21 cellular contexts compared by ENCODE assay signal in the genomic region with DNA sequence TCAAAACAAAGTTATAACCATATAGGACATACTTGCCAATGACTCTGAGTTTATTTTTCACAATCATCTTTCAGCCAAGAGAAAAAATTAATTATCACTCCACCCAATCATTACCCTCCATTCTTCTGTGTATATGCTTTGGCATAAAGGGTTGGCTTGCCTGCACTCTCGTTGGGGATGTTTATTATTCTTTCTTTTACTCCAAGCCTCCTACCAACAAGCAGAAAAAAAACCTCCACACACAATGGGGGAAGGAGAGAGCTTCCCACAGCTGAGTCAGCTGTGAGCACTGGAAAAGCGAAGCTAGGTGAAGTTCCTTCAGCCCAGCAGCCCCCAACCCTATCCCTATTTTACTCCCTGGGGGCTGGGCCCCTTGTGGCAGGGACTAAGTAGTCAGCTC. TPM values are rescaled to one million over a fixed set of nuclear protein-coding genes. Genes with fewer than 3 reads are reported as not detected.
DNase-seq lines count a peak whose midpoint lies in the region; ATAC-seq and TF ChIP-seq lines count a peak whose summit lies in the region.
"Had no signal": no experiment of that assay in that cellular context is flagged by ENCODE, and none has a peak within 500 bp of the region (broad histone marks: within the 10 kb centered on the region; RNA-seq: fewer than 3 reads in every experiment).

No MANE protein-coding gene starts in this region.

- H3F3A ChIP-seq in GM23338 (replicated peaks; ENCODE audit: low read depth) (no peaks in the 10 kb centered on the region), smooth muscle cell (ENCODE audit: low read depth) (no peaks in the 10 kb centered on the region)

- H3K27ac Mint-ChIP-seq in GM23338 (no peak overlapping the region), WTC11 (no peak overlapping the region), glutamatergic neuron (ENCODE audit: unreplicated experiment) (no peak overlapping the region)
- H3K27ac Mint-ChIP-seq: activated CD8-positive, alpha-beta T cell treated with anti-CD3 and anti-CD28 coated beads for 36 hours; activated naive CD8-positive, alpha-beta T cell; activated T-cell treated with anti-CD3 and anti-CD28 coated beads, Interleukin-2, amount 50 U/mL, for 72 hours had no signal

- no peaks in the 10 kb centered on the region; the same call in 1 of the 2 replicates for H3K4me1 ChIP-seq in GM23338 (ENCODE audit: insufficient read depth)
- no peaks in the 10 kb centered on the region for H3K4me1 ChIP-seq in smooth muscle cell (ENCODE audit: low read depth)
- H3K4me1 ChIP-seq in left lung, result peaks cover 3% of the 10 kb centered on the region in 2 donors

- H4K20me1 ChIP-seq in GM23338 (replicated peaks; ENCODE audit: insufficient read depth) (no peaks in the 10 kb centered on the region), smooth muscle cell (ENCODE audit: low read depth) (no peaks in the 10 kb centered on the region)

- H3K4me2 ChIP-seq in GM23338 (peak overlapping the region; percentile 88), smooth muscle cell (no peak overlapping the region)

- no peak for ATAC-seq in GM23338
- ATAC-seq in WTC11, result no peak
- no peak for ATAC-seq in left lung
- ATAC-seq: activated CD8-positive, alpha-beta T cell treated with anti-CD3 and anti-CD28 coated beads for 36 hours; activated T-cell treated with anti-CD3 and anti-CD28 coated beads, Interleukin-2, amount 50 U/mL, for 72 hours had no signal

- WGBS in smooth muscle cell (ENCODE audit: low lambda C conversion rate), result 59% methylated on average over 2 of the region's 2 CpGs

- H3K4me3 Mint-ChIP-seq in GM23338 (peak overlapping the region; percentile 95), WTC11 (peak overlapping the region; percentile 89; the same call in 1 of the 2 replicates), glutamatergic neuron (ENCODE audit: unreplicated experiment) (peak overlapping the region; percentile 93)
- H3K4me3 Mint-ChIP-seq: activated CD8-positive, alpha-beta T cell treated with anti-CD3 and anti-CD28 coated beads for 36 hours had no signal

- H3K27ac ChIP-seq in GM23338 (ENCODE audit: low read depth) (no peak overlapping the region), smooth muscle cell (ENCODE audit: low read depth) (no peak overlapping the region), left lung (no peak overlapping the region)
- H3K27ac ChIP-seq: cardiac muscle cell, WERI-Rb-1 had no signal

- H3K27me3 ChIP-seq in GM23338 (ENCODE audit: insufficient read depth), result no peaks in the 10 kb centered on the region
- H3K27me3 ChIP-seq in smooth muscle cell (ENCODE audit: low read depth), result no peaks in the 10 kb centered on the region
- H3K27me3 ChIP-seq in left lung, result no peaks in the 10 kb centered on the region
- H3K27me3 ChIP-seq: cardiac muscle cell, sigmoid colon had no signal

- H3K9ac ChIP-seq in smooth muscle cell (ENCODE audit: low read depth), result no peak overlapping the region

- CTCF ChIA-PET in WTC11 (lab: Charles Lee), result interaction anchor here (1.0 kb wide), 1 partner anchor 250 kb away, joined by 3 read pairs; no protein-coding TSS in a partner anchor

- H3K36me3 ChIP-seq in GM23338 (ENCODE audit: insufficient read depth), result no peaks in the 10 kb centered on the region
- no peaks in the 10 kb centered on the region for H3K36me3 ChIP-seq in smooth muscle cell (ENCODE audit: low read depth)
- no peaks in the 10 kb centered on the region for H3K36me3 ChIP-seq in left lung
- H3K36me3 ChIP-seq: cardiac muscle cell, sigmoid colon, WERI-Rb-1 had no signal

- POLR2A ChIA-PET in WTC11 (lab: Charles Lee), result no interaction called here

- H3K9me3 Mint-ChIP-seq in GM23338, result no peaks in the 10 kb centered on the region
- no peaks in the 10 kb centered on the region for H3K9me3 Mint-ChIP-seq in WTC11
- H3K9me3 Mint-ChIP-seq in glutamatergic neuron (ENCODE audit: unreplicated experiment), result no peaks in the 10 kb centered on the region
- H3K9me3 Mint-ChIP-seq: activated CD8-positive, alpha-beta T cell treated with anti-CD3 and anti-CD28 coated beads for 36 hours; activated T-cell treated with anti-CD3 and anti-CD28 coated beads, Interleukin-2, amount 50 U/mL, for 72 hours had no signal

- no peaks in the 10 kb centered on the region for H3K9me3 ChIP-seq in smooth muscle cell (replicated peaks; ENCODE audit: low read depth)
- H3K9me3 ChIP-seq in left lung, result no peaks in the 10 kb centered on the region
- H3K9me3 ChIP-seq: sigmoid colon had no signal

- TF ChIP-seq CTCF in GM23338 (conservative IDR thresholded peaks at IDR 0.05; ENCODE audit: low read depth in 2 of 2) (no peak), WTC11 (IDR thresholded peaks at IDR 0.05) (no peak), glutamatergic neuron (IDR thresholded peaks at IDR 0.05; ENCODE audit: partially characterized antibody, unreplicated experiment) (no peak), smooth muscle cell (IDR thresholded peaks at IDR 0.05; ENCODE audit: borderline replicate concordance, insufficient read depth, poor library complexity, severe bottlenecking) (no peak), left lung (IDR thresholded peaks at IDR 0.05) (no peak)

- H3K4me3 ChIP-seq in GM23338 (no peak overlapping the region), smooth muscle cell (peak overlapping the region; percentile 72), left lung (peak overlapping the region in 1 of 2 donors; percentile 52)
- H3K4me3 ChIP-seq: cardiac muscle cell had no signal

- DNase-seq in GM23338 (ENCODE audit: low spot score), result no peak
- DNase-seq in WTC11 (ENCODE audit: low spot score), result no peak
- DNase-seq in glutamatergic neuron, result no peak
- no peak for DNase-seq in smooth muscle cell (lab: John Stamatoyannopoulos, UW; ENCODE audit: unreplicated experiment)
- DNase-seq in activated CD4-positive, alpha-beta T cell treated with anti-CD3 and anti-CD28 coated beads for 1 hour, result no peak
- DNase-seq in NCI-H2227 treated with DMSO at 0.1 percent for 48 hours (lab: John Stamatoyannopoulos, UW), result no peak
- DNase-seq in left lung, result no peak
- no peak for DNase-seq in NK-92 (lab: John Stamatoyannopoulos, UW; ENCODE audit: unreplicated experiment)
- DNase-seq: activated CD8-positive, alpha-beta T cell treated with anti-CD3 and anti-CD28 coated beads for 36 hours; activated T-cell treated with anti-CD3 and anti-CD28 coated beads, Interleukin-2, amount 50 U/mL, for 72 hours; DMS 273 treated with DMSO at 0.1 percent for 48 hours; Kasumi-1; left cardiac atrium; NCI-H146; NCI-H345; occipital lobe; SHP77 treated with DMSO at 0.1 percent for 48 hours; sigmoid colon had no signal

- intact Hi-C loops in left lung (cut with DNase I), result no loop called here

- H3K27me3 Mint-ChIP-seq in GM23338 (ENCODE audit: insufficient read depth, low read depth, poor library complexity) (peaks cover 3% of the 10 kb centered on the region), WTC11 (ENCODE audit: low read depth) (no peaks in the 10 kb centered on the region), glutamatergic neuron (ENCODE audit: unreplicated experiment) (peaks cover 3% of the 10 kb centered on the region)

- no peak overlapping the region for H2AFZ ChIP-seq in GM23338
- no peak overlapping the region for H2AFZ ChIP-seq in smooth muscle cell (ENCODE audit: low read depth)

- no peaks in the 10 kb centered on the region for H3K79me2 ChIP-seq in GM23338 (replicated peaks; ENCODE audit: insufficient read depth)
- no peaks in the 10 kb centered on the region for H3K79me2 ChIP-seq in smooth muscle cell (ENCODE audit: low read depth)

- H3K36me3 Mint-ChIP-seq in GM23338 (ENCODE audit: low read depth) (peaks cover 12% of the 10 kb centered on the region; the same call in 2 of the 3 replicates), WTC11 (no peaks in the 10 kb centered on the region; the same call in 1 of the 2 replicates), glutamatergic neuron (ENCODE audit: unreplicated experiment) (no peaks in the 10 kb centered on the region)
- H3K36me3 Mint-ChIP-seq: activated naive CD8-positive, alpha-beta T cell had no signal

- no peaks in the 10 kb centered on the region for H3K9me2 ChIP-seq in GM23338 (ENCODE audit: insufficient read depth)

- H3K4me1 Mint-ChIP-seq in GM23338 (peaks cover 21% of the 10 kb centered on the region), WTC11 (peaks cover 19% of the 10 kb centered on the region), glutamatergic neuron (ENCODE audit: low read depth, unreplicated experiment) (peaks cover 3% of the 10 kb centered on the region)

TF ChIP-seq in GM23338, 12 proteins besides CTCF, POLR2A, EP300 and RAD21 (continues in another document):
- TF ChIP-seq ZNF114 (CRISPR knock-in tag; IDR thresholded peaks at IDR 0.05), result no peak

TF ChIP-seq in WTC11, 78 proteins besides CTCF, POLR2A, EP300 and RAD21 (continues in another document):
- no peak for TF ChIP-seq ATF1 (CRISPR knock-in tag; IDR thresholded peaks at IDR 0.05)
- no peak for TF ChIP-seq ETV6 (CRISPR knock-in tag; IDR thresholded peaks at IDR 0.05)
- TF ChIP-seq ZNF121 (CRISPR knock-in tag; IDR thresholded peaks at IDR 0.05), result no peak
- no peak for TF ChIP-seq MXD4 (CRISPR knock-in tag; IDR thresholded peaks at IDR 0.05; ENCODE audit: borderline replicate concordance)
- TF ChIP-seq GTF2I (CRISPR knock-in tag; conservative IDR thresholded peaks at IDR 0.05), result no peak
- TF ChIP-seq GRHL2 (CRISPR knock-in tag; IDR thresholded peaks at IDR 0.05; ENCODE audit: insufficient replicate concordance, severe bottlenecking), result no peak
- TF ChIP-seq, protein P1, sequence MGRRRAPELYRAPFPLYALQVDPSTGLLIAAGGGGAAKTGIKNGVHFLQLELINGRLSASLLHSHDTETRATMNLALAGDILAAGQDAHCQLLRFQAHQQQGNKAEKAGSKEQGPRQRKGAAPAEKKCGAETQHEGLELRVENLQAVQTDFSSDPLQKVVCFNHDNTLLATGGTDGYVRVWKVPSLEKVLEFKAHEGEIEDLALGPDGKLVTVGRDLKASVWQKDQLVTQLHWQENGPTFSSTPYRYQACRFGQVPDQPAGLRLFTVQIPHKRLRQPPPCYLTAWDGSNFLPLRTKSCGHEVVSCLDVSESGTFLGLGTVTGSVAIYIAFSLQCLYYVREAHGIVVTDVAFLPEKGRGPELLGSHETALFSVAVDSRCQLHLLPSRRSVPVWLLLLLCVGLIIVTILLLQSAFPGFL (CRISPR knock-in tag; IDR thresholded peaks at IDR 0.05; ENCODE audit: borderline replicate concordance), result no peak
- TF ChIP-seq, protein P2, sequence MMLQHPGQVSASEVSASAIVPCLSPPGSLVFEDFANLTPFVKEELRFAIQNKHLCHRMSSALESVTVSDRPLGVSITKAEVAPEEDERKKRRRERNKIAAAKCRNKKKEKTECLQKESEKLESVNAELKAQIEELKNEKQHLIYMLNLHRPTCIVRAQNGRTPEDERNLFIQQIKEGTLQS (CRISPR knock-in tag; conservative IDR thresholded peaks at IDR 0.05), result no peak
- TF ChIP-seq ZNF416 (CRISPR knock-in tag; IDR thresholded peaks at IDR 0.05), result no peak

RNA-seq across cellular contexts. Expression of a gene that starts 1.5 kb away (rescaled TPM):
- total RNA-seq in GM23338 (2014; rRNA removed; shearing (Covaris generic)), result 3.8 and 3.9 TPM in 2 replicates
- polyA plus RNA-seq in GM23338 (2016; fragmentation: Nextera tagmentation; extraction: Ambion mirVana) (2.2 and 2.9 TPM in 2 replicates), smooth muscle cell (0.85 and 1.1 TPM in 2 replicates)
- total RNA-seq in WTC11 (2021) (3.7 to 4.7 TPM (median 4.4 TPM) in 3 replicates), glutamatergic neuron (ENCODE audit: unreplicated experiment) (7.8 TPM), smooth muscle cell (2.3 and 7.1 TPM in 2 replicates), left lung (10 to 100 TPM in 1 of 2 donors, 1 to 10 TPM in 1; 6.8 to 12.8 TPM)
